In the genomic region with DNA sequence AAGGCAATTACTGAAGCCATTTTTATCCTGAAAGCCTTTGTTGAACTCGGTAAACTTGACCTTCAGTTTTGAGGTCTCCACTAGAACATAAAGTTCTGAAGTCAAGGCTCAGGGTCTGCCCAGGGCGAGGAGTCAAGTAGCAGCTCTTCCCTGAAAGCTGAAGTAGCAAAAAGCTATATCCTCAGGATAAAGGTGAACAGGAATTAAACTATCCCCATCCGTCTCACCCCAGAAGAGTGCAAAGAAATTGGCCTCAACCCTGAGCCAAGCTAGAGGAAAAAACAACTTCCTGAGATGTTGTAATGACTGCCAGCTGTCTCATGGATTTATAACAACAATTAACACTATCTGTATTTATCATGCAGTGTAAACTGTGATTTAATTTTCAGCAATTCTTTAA, we compare ENCODE assay signal across 28 cellular contexts.
A peak's percentile ranks its signal among the peaks of the same experiment; 100 is the strongest.
DNase-seq lines count a peak whose midpoint lies in the region; ATAC-seq and TF ChIP-seq lines count a peak whose summit lies in the region.
"Had no signal": no experiment of that assay in that cellular context is flagged by ENCODE, and none has a peak within 500 bp of the region (broad histone marks: within the 10 kb centered on the region; RNA-seq: fewer than 3 reads in every experiment).

No MANE protein-coding gene starts in this region.

- H3K9me2 ChIP-seq in GM23248 (ENCODE audit: insufficient read depth) = no peaks in the 10 kb centered on the region

- H3K4me3 Mint-ChIP-seq in osteocyte (ENCODE audit: unreplicated experiment) = no peak overlapping the region
- no peak overlapping the region for H3K4me3 Mint-ChIP-seq in T-cell
- no peak overlapping the region for H3K4me3 Mint-ChIP-seq in activated naive CD8-positive, alpha-beta T cell treated with anti-CD3 and anti-CD28 coated beads for 36 hours
- H3K4me3 Mint-ChIP-seq: activated T-cell treated with anti-CD3 and anti-CD28 coated beads, Interleukin-2, amount 50 U/mL, for 72 hours; T-helper 1 cell treated with Interleukin-12 subunit alpha and Interleukin-12 subunit beta and Interleukin-4 antibody, amounts not matched to agents 30 μg/mL and 1 μg/mL, for 36 hours had no signal

- peak overlapping the region; percentile 96 for H3K27ac Mint-ChIP-seq in osteocyte (ENCODE audit: unreplicated experiment)
- H3K27ac Mint-ChIP-seq in T-cell = no peak overlapping the region
- H3K27ac Mint-ChIP-seq in activated naive CD8-positive, alpha-beta T cell treated with anti-CD3 and anti-CD28 coated beads for 36 hours = no peak overlapping the region
- H3K27ac Mint-ChIP-seq: activated T-cell treated with anti-CD3 and anti-CD28 coated beads, Interleukin-2, amount 50 U/mL, for 72 hours; T-helper 1 cell treated with Interleukin-12 subunit alpha and Interleukin-12 subunit beta and Interleukin-4 antibody, amounts not matched to agents 30 μg/mL and 1 μg/mL, for 36 hours had no signal

- H3K27me3 Mint-ChIP-seq in osteocyte (ENCODE audit: unreplicated experiment) (no peaks in the 10 kb centered on the region), T-cell (no peaks in the 10 kb centered on the region)
- H3K27me3 Mint-ChIP-seq in activated naive CD8-positive, alpha-beta T cell treated with anti-CD3 and anti-CD28 coated beads for 36 hours = no peaks in the 10 kb centered on the region

- no peak overlapping the region for H3K9ac ChIP-seq in GM23248
- H3K9ac ChIP-seq: BLaER1 treated with 17β-estradiol and CSF1 and Interleukin-3, amounts not matched to agents 10 nM and 100 nM had no signal

- no peaks in the 10 kb centered on the region for H4K20me1 ChIP-seq in GM23248 (ENCODE audit: insufficient read depth)
- H4K20me1 ChIP-seq: BLaER1 treated with 17β-estradiol and CSF1 and Interleukin-3, amounts not matched to agents 10 nM and 100 nM had no signal

- no peak overlapping the region for H3K4me3 ChIP-seq in GM23248
- no peak overlapping the region for H3K4me3 ChIP-seq in brain microvascular endothelial cell (ENCODE audit: low read depth, low read length)
- H3K4me3 ChIP-seq: BLaER1 treated with 17β-estradiol and CSF1 and Interleukin-3, amounts not matched to agents 10 nM and 100 nM had no signal

- H3K9me3 ChIP-seq in GM23248 (ENCODE audit: low read depth) = no peaks in the 10 kb centered on the region

- DNase-seq in GM23248 (peak; percentile 4), brain microvascular endothelial cell (no peak), left ventricle myocardium superior (no peak), osteocyte (ENCODE audit: extremely low spot score, unreplicated experiment) (no peak), T-cell (no peak), erythroblast (lab: John Stamatoyannopoulos, UW) (no peak)
- no peak for DNase-seq in activated naive CD8-positive, alpha-beta T cell treated with anti-CD3 and anti-CD28 coated beads for 36 hours
- DNase-seq: ACHN; activated CD4-positive, alpha-beta T cell treated with anti-CD3 and anti-CD28 coated beads for 48 hours; activated naive CD4-positive, alpha-beta T cell treated with anti-CD3 and anti-CD28 coated beads, Interleukin-2, amount 50 U/mL, for 16 hours; activated T-cell treated with anti-CD3 and anti-CD28 coated beads, Interleukin-2, amount 50 U/mL, for 72 hours; aorta; cerebellar nuclear complex; DND-41; effector CD4-positive, alpha-beta T cell; glutamatergic neuron; Kasumi-1; NCI-H1048; NCI-H187 treated with DMSO at 0.1 percent for 48 hours; OCI-M1; retina; SHP77; stimulated activated CD4-positive, alpha-beta T cell treated with anti-CD3 and anti-CD28 coated beads, Interleukin-15, amount 100 ng/mL, for 24 hours had no signal

- peaks cover 23% of the 10 kb centered on the region for H3F3A ChIP-seq in GM23248 (ENCODE audit: insufficient read depth)

- no peak for TF ChIP-seq POLR2A in erythroblast (IDR thresholded peaks at IDR 0.05; ENCODE audit: low read length)

- H3K4me1 Mint-ChIP-seq in osteocyte (ENCODE audit: unreplicated experiment) = peaks cover 40% of the 10 kb centered on the region
- no peaks in the 10 kb centered on the region for H3K4me1 Mint-ChIP-seq in T-cell
- H3K4me1 Mint-ChIP-seq in activated naive CD8-positive, alpha-beta T cell treated with anti-CD3 and anti-CD28 coated beads for 36 hours = no peaks in the 10 kb centered on the region

- H3K79me2 ChIP-seq in GM23248 (ENCODE audit: insufficient read depth) = no peaks in the 10 kb centered on the region

- CTCF ChIA-PET in T-cell (lab: Charles Lee) = no interaction called here

- peak overlapping the region; percentile 82 for H3K27ac ChIP-seq in GM23248
- H3K27ac ChIP-seq in brain microvascular endothelial cell = peak overlapping the region; percentile 92
- H3K27ac ChIP-seq: BLaER1 treated with 17β-estradiol and CSF1 and Interleukin-3, amounts not matched to agents 10 nM and 100 nM had no signal

- H3K4me2 ChIP-seq in GM23248 (ENCODE audit: unreplicated experiment) = no peak overlapping the region
- H3K4me2 ChIP-seq: BLaER1 treated with 17β-estradiol and CSF1 and Interleukin-3, amounts not matched to agents 10 nM and 100 nM had no signal

- H3K9me3 Mint-ChIP-seq in osteocyte (ENCODE audit: unreplicated experiment) (peaks cover 13% of the 10 kb centered on the region), T-cell (no peaks in the 10 kb centered on the region)
- H3K9me3 Mint-ChIP-seq in activated naive CD8-positive, alpha-beta T cell treated with anti-CD3 and anti-CD28 coated beads for 36 hours = no peaks in the 10 kb centered on the region
- H3K9me3 Mint-ChIP-seq: activated T-cell treated with anti-CD3 and anti-CD28 coated beads, Interleukin-2, amount 50 U/mL, for 72 hours; T-helper 1 cell treated with Interleukin-12 subunit alpha and Interleukin-12 subunit beta and Interleukin-4 antibody, amounts not matched to agents 30 μg/mL and 1 μg/mL, for 36 hours had no signal

- TF ChIP-seq CTCF in brain microvascular endothelial cell (IDR thresholded peaks at IDR 0.05; ENCODE audit: low read depth, low read length, missing control alignments) = no peak
- TF ChIP-seq CTCF in osteocyte (IDR thresholded peaks at IDR 0.05) = no peak

- no peak overlapping the region for H2AFZ ChIP-seq in GM23248

- H3K36me3 ChIP-seq in GM23248 (ENCODE audit: low read depth) (no peaks in the 10 kb centered on the region), brain microvascular endothelial cell (replicated peaks) (no peaks in the 10 kb centered on the region)
- H3K36me3 ChIP-seq: BLaER1 treated with 17β-estradiol and CSF1 and Interleukin-3, amounts not matched to agents 10 nM and 100 nM had no signal

- H3K36me3 Mint-ChIP-seq in osteocyte (ENCODE audit: unreplicated experiment) (peaks cover 8% of the 10 kb centered on the region), T-cell (no peaks in the 10 kb centered on the region)
- no peaks in the 10 kb centered on the region for H3K36me3 Mint-ChIP-seq in activated naive CD8-positive, alpha-beta T cell treated with anti-CD3 and anti-CD28 coated beads for 36 hours

- intact Hi-C loops in left ventricle myocardium superior (cut with micrococcal nuclease) = no loop called here

- peaks cover 24% of the 10 kb centered on the region for H3K4me1 ChIP-seq in GM23248 (ENCODE audit: insufficient read depth)

- in situ Hi-C loops in GM23248 (cut with MboI) = no loop called here
- in situ Hi-C loops in brain microvascular endothelial cell (cut with HindIII; ENCODE audit: low pct_ligation_motif_present, low sequenced_read_pairs) = no loop called here

- POLR2A ChIA-PET in T-cell (lab: Charles Lee) = no interaction called here

- H3K27me3 ChIP-seq in GM23248 (replicated peaks; ENCODE audit: insufficient read depth) = no peaks in the 10 kb centered on the region
- no peaks in the 10 kb centered on the region for H3K27me3 ChIP-seq in brain microvascular endothelial cell (replicated peaks)
- H3K27me3 ChIP-seq: BLaER1 treated with 17β-estradiol and CSF1 and Interleukin-3, amounts not matched to agents 10 nM and 100 nM had no signal

- ATAC-seq in left ventricle myocardium superior = peak; percentile 36
- no peak for ATAC-seq in T-cell (replicated peaks in 1 of 4)
- ATAC-seq in GM21447 (IDR thresholded peaks at IDR 0.05; ENCODE audit: unreplicated experiment) = no peak
- ATAC-seq: activated T-cell treated with anti-CD3 and anti-CD28 coated beads, Interleukin-2, amount 50 U/mL, for 72 hours; esophagus mucosa; left lobe of liver had no signal

- WGBS in GM23248 (ENCODE audit: low coverage in 1 of 2, low lambda C conversion rate in 2 of 2, missing lambda C conversion rate in 2 of 2), 2 experiments = 72 to 75% methylated on average over 3 of the region's 3 CpGs
